In genomic region chr1:212858461-212859265, GRCh38 we compare ENCODE assay signal across 8 cellular contexts. TPM values are rescaled to one million over a fixed set of nuclear protein-coding genes. Genes with fewer than 3 reads are reported as not detected.
A peak's percentile ranks its signal among the peaks of the same experiment; 100 is the strongest.
DNase-seq lines count a peak whose midpoint lies in the region; ATAC-seq and TF ChIP-seq lines count a peak whose summit lies in the region.

No MANE protein-coding gene starts in this region.

- H3K27ac ChIP-seq in GM23248: peak overlapping the region; percentile 71
- peak overlapping the region; percentile 64 for H3K27ac ChIP-seq in temporal lobe (ENCODE audit: low read depth, low read length)

- H3K9ac ChIP-seq in GM23248: peak overlapping the region; percentile 94

- H3K4me3 Mint-ChIP-seq in WTC11 (no peak overlapping the region), endothelial cell (ENCODE audit: unreplicated experiment) (no peak overlapping the region)

- peaks cover 14% of the 10 kb centered on the region for H3K36me3 Mint-ChIP-seq in WTC11
- peaks cover 4% of the 10 kb centered on the region for H3K36me3 Mint-ChIP-seq in endothelial cell (ENCODE audit: low read depth, unreplicated experiment)

- H4K20me1 ChIP-seq in GM23248 (ENCODE audit: insufficient read depth): no peaks in the 10 kb centered on the region

- in situ Hi-C loops in GM23248 (cut with MboI): no loop called here

- DNase-seq in NCI-H2171 treated with DMSO at 0.1 percent for 48 hours (lab: John Stamatoyannopoulos, UW): peak; percentile 51
- no peak for DNase-seq in NCI-H2171 (lab: John Stamatoyannopoulos, UW)
- DNase-seq in GM23248: peak; percentile 70
- DNase-seq in LHCN-M2 (ENCODE audit: low read depth): peak; percentile 27
- no peak for DNase-seq in WTC11 (ENCODE audit: low spot score)
- DNase-seq in endothelial cell (ENCODE audit: low spot score): no peak
- peak; percentile 38 for DNase-seq in midbrain (lab: John Stamatoyannopoulos, UW)

- H3K4me2 ChIP-seq in GM23248 (ENCODE audit: unreplicated experiment): peak overlapping the region; percentile 85

- 0 out of 2 replicates have a peak, but pooled peaks cover 5% of the 10 kb centered on the region for H3F3A ChIP-seq in GM23248 (ENCODE audit: insufficient read depth)

- no peaks in the 10 kb centered on the region for H3K9me2 ChIP-seq in GM23248 (ENCODE audit: insufficient read depth)

- no peak for TF ChIP-seq CTCF in WTC11 (IDR thresholded peaks at IDR 0.05)
- no peak for TF ChIP-seq CTCF in endothelial cell (IDR thresholded peaks at IDR 0.05; ENCODE audit: unreplicated experiment)

- 3 to 4% methylated on average over 40 to 43 of the region's 54 CpGs for WGBS in GM23248 (ENCODE audit: low coverage in 1 of 2, low lambda C conversion rate in 2 of 2, missing lambda C conversion rate in 2 of 2), 2 experiments

- peak overlapping the region; percentile 77 for H3K4me3 ChIP-seq in GM23248

- H2AFZ ChIP-seq in GM23248: peak overlapping the region; percentile 83

- peaks cover 52% of the 10 kb centered on the region for H3K79me2 ChIP-seq in GM23248 (ENCODE audit: insufficient read depth)

- H3K9me3 ChIP-seq in GM23248 (ENCODE audit: low read depth): no peaks in the 10 kb centered on the region

- ATAC-seq in WTC11: no peak

- H3K27ac Mint-ChIP-seq in WTC11 (peak overlapping the region; percentile 96), endothelial cell (ENCODE audit: unreplicated experiment) (peak overlapping the region; percentile 91)

- CTCF ChIA-PET in WTC11 (lab: Charles Lee): interaction anchor here (0.6 to 1.6 kb wide), 8 partner anchors 21 to 249 kb away, joined by 3 to 18 read pairs (median 4); no protein-coding TSS in a partner anchor

- no peaks in the 10 kb centered on the region for H3K27me3 ChIP-seq in GM23248 (replicated peaks; ENCODE audit: insufficient read depth)

- peaks cover 35% of the 10 kb centered on the region for H3K4me1 Mint-ChIP-seq in WTC11
- peaks cover 9% of the 10 kb centered on the region for H3K4me1 Mint-ChIP-seq in endothelial cell (ENCODE audit: unreplicated experiment)

- H3K9me3 Mint-ChIP-seq in WTC11 (0 out of 2 replicates have a peak, but pooled peaks cover 1% of the 10 kb centered on the region), endothelial cell (ENCODE audit: unreplicated experiment) (no peaks in the 10 kb centered on the region)

- H3K27me3 Mint-ChIP-seq in WTC11 (ENCODE audit: low read depth): peaks cover 7% of the 10 kb centered on the region
- H3K27me3 Mint-ChIP-seq in endothelial cell (ENCODE audit: unreplicated experiment): no peaks in the 10 kb centered on the region

- H3K36me3 ChIP-seq in GM23248 (ENCODE audit: low read depth): no peaks in the 10 kb centered on the region

- POLR2A ChIA-PET in WTC11 (lab: Charles Lee): interaction anchor here (0.6 to 2.2 kb wide), 9 partner anchors 11 to 92 kb away, joined by 3 to 22 read pairs (median 4); partner anchors contain the start of genes NSL1, TATDN3 and VASH2

- H3K4me1 ChIP-seq in GM23248 (ENCODE audit: insufficient read depth): peaks cover 17% of the 10 kb centered on the region; the same call in 1 of the 2 replicates

TF ChIP-seq in WTC11, 78 proteins besides CTCF, POLR2A, EP300 and RAD21 (continues in another document):
- TF ChIP-seq ATF1 (CRISPR knock-in tag; IDR thresholded peaks at IDR 0.05) (0 out of 2 replicates have a peak, but pooled peaks have one; percentile 3), ZNF423 (CRISPR knock-in tag; IDR thresholded peaks at IDR 0.05) (0 out of 2 replicates have a peak, but pooled peaks have one; percentile 1), PRRX2 (CRISPR knock-in tag; IDR thresholded peaks at IDR 0.05) (no peak), ZNF671 (CRISPR knock-in tag; IDR thresholded peaks at IDR 0.05) (no peak), ZNF396 (CRISPR knock-in tag; IDR thresholded peaks at IDR 0.05; ENCODE audit: borderline replicate concordance) (no peak), ETV6 (CRISPR knock-in tag; IDR thresholded peaks at IDR 0.05) (0 out of 2 replicates have a peak, but pooled peaks have one; percentile 18), ELF4 (CRISPR knock-in tag; IDR thresholded peaks at IDR 0.05; ENCODE audit: low read depth) (no peak), ZNF263 (CRISPR knock-in tag; IDR thresholded peaks at IDR 0.05; ENCODE audit: low read depth) (no peak), ZNF425 (CRISPR knock-in tag; conservative IDR thresholded peaks at IDR 0.05) (no peak), IRF2 (CRISPR knock-in tag; IDR thresholded peaks at IDR 0.05; ENCODE audit: borderline replicate concordance, low read depth) (no peak), ZNF416 (CRISPR knock-in tag; IDR thresholded peaks at IDR 0.05) (no peak), ERG (CRISPR knock-in tag; IDR thresholded peaks at IDR 0.05) (no peak), SMAD3 (CRISPR knock-in tag; IDR thresholded peaks at IDR 0.05; ENCODE audit: borderline replicate concordance) (peak; percentile 56; the same call in 1 of the 2 replicates), ZNF317 (CRISPR knock-in tag; IDR thresholded peaks at IDR 0.05; ENCODE audit: borderline replicate concordance, low read depth) (no peak), GTF2I (CRISPR knock-in tag; conservative IDR thresholded peaks at IDR 0.05) (no peak), PRDM15 (CRISPR knock-in tag; IDR thresholded peaks at IDR 0.05) (peak; percentile 9; the same call in 1 of the 2 replicates), HMGA2 (CRISPR knock-in tag; IDR thresholded peaks at IDR 0.05) (no peak), OVOL2 (CRISPR knock-in tag; IDR thresholded peaks at IDR 0.05; ENCODE audit: borderline replicate concordance) (no peak), SOX15 (CRISPR knock-in tag; IDR thresholded peaks at IDR 0.05) (no peak), ESRRA (CRISPR knock-in tag; IDR thresholded peaks at IDR 0.05; ENCODE audit: borderline replicate concordance) (peak; percentile 13; the same call in 1 of the 2 replicates)

RNA-seq across cellular contexts. Expression of gene FLVCR1, which starts 0.6 kb away (rescaled TPM):
- 2.3 and 4.2 TPM in 2 replicates for total RNA-seq in GM23248 (2014; rRNA removed; shearing (Covaris generic))
- polyA plus RNA-seq in GM23248 (2016; fragmentation: Nextera tagmentation; extraction: Ambion mirVana): 0.81 and 0.86 TPM in 2 replicates
- 4.5 and 6.0 TPM in 2 replicates for total RNA-seq in LHCN-M2 (2014; rRNA removed)
- 1.8 TPM for polyA plus RNA-seq in LHCN-M2 (2012)
- total RNA-seq in WTC11 (2021): 67.9 to 78.6 TPM (median 69.4 TPM) in 3 replicates
- 18.4 TPM for total RNA-seq in endothelial cell (ENCODE audit: unreplicated experiment)
- total RNA-seq in temporal lobe: 28.8 TPM

RNA-seq across cellular contexts. Expression of gene SPATA45, which starts 11.2 kb away (rescaled TPM):
- total RNA-seq in GM23248 (2014; rRNA removed; shearing (Covaris generic)): not detected in 2 replicates
- not detected in 2 replicates for polyA plus RNA-seq in GM23248 (2016; fragmentation: Nextera tagmentation; extraction: Ambion mirVana)
- total RNA-seq in LHCN-M2 (2014; rRNA removed) (not detected in 2 replicates), WTC11 (2021) (0.73 to 0.90 TPM (median 0.82 TPM) in 3 replicates), endothelial cell (ENCODE audit: unreplicated experiment) (0.82 TPM), temporal lobe (0.49 TPM)
- not detected for polyA plus RNA-seq in LHCN-M2 (2012)

Comparison
In these comparisons a context has a peak if more than half of its experiments do, and no peak if none do; other contexts are left out.
1. DNase-seq: peak in NCI-H2171 treated with DMSO at 0.1 percent for 48 hours (single experiment), GM23248 (single experiment), LHCN-M2 (single experiment) and midbrain (single experiment); none in NCI-H2171 (single experiment), WTC11 (single experiment) and endothelial cell (single experiment).